8 cellular contexts compared by ENCODE assay signal in the genomic region with DNA sequence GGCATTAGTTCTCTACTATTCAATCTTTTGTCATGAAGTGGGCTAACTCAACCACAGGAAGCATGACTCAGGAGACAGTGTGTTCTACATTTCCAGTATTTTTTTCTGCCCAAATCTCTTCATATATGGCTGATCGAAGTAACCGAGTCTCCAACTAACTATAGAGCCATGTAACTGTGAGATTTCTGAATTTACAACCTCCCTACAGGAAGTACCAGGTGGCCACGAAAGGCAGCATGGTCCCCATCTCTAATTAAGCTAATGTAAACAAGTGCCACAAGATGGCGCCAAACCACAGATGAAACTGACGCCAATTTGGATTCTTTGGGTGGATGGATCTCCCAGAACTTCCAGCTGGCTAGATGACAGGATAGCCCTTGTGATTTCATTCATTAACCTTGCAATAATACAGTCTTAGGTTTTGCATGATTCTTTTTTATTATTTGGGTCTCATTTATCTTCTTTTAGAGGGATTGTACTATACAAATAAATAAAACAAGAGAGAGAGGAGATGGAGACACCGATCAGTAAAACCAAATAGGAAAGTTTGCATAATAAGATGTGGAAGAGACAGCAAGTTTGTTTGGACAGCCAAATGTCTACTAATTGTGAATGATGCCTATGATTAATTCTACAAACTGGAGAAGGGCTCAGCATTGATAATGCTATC. TPM values are rescaled to one million over a fixed set of nuclear protein-coding genes. Genes with fewer than 3 reads are reported as not detected.
DNase-seq lines count a peak whose midpoint lies in the region; ATAC-seq and TF ChIP-seq lines count a peak whose summit lies in the region.

No MANE protein-coding gene starts in this region.

- peak; percentile 87 for ATAC-seq in HG02610 (IDR thresholded peaks at IDR 0.05; ENCODE audit: unreplicated experiment)
- ATAC-seq in T-helper 17 cell = peak; percentile 89

- no peaks in the 10 kb centered on the region for H3K36me3 ChIP-seq in ascending aorta
- H3K36me3 ChIP-seq in spleen = no peaks in the 10 kb centered on the region

- TF ChIP-seq POLR2A in NB4 (IDR thresholded peaks at IDR 0.05; ENCODE audit: extremely low read depth, insufficient read length) = no peak
- TF ChIP-seq POLR2A in spleen (IDR thresholded peaks at IDR 0.05) = no peak

- peaks cover 6% of the 10 kb centered on the region for H3K4me1 Mint-ChIP-seq in T-helper 17 cell

- peak; percentile 52 for DNase-seq in NCI-H2029 (lab: John Stamatoyannopoulos, UW)
- DNase-seq in NCI-H2029 treated with DMSO at 0.1 percent for 48 hours (lab: John Stamatoyannopoulos, UW) = no peak
- DNase-seq in NB4 (ENCODE audit: low read depth) = peak; percentile 83
- peak; percentile 29 to 51 (median 30) for DNase-seq in T-helper 17 cell
- DNase-seq in ascending aorta (ENCODE audit: low spot score in 2 of 2) = peak in 1 of 2 donors; percentile 70
- DNase-seq in hypothalamus (lab: John Stamatoyannopoulos, UW) = peak in 32 of 51 donors; percentile 2 to 56 (median 14)
- peak; percentile 72 for DNase-seq in spleen

- WGBS in spleen, 5 donors = 17 to 20% (median 18%) methylated on average over 6 of the region's 6 CpGs

- H3K27me3 Mint-ChIP-seq in T-helper 17 cell = peaks cover 5% of the 10 kb centered on the region

- intact Hi-C loops in ascending aorta (cut with DNase I) (loop anchor here (2.0 kb wide), 1 partner anchor 150 kb away; no protein-coding TSS in a partner anchor), spleen (cut with DNase I; ENCODE audit: low total_unique reads) (loop anchor here (5.0 kb wide), 1 partner anchor 151 kb away; no protein-coding TSS in a partner anchor)

- H3K4me3 Mint-ChIP-seq in T-helper 17 cell = no peak overlapping the region

- H3K36me3 Mint-ChIP-seq in T-helper 17 cell (ENCODE audit: low read depth) = no peaks in the 10 kb centered on the region

- H3K4me3 ChIP-seq in NB4 (ENCODE audit: low read depth, low read length) (no peak overlapping the region), ascending aorta (no peak overlapping the region), spleen (no peak overlapping the region)

- H3K4me1 ChIP-seq in ascending aorta = no peaks in the 10 kb centered on the region
- peaks cover 0 to 14% (median 9%) of the 10 kb centered on the region in 6 donors for H3K4me1 ChIP-seq in spleen

- H3K9me3 ChIP-seq in T-helper 17 cell (ENCODE audit: control insufficient read depth, low read length, poor library complexity, severe bottlenecking) (no peaks in the 10 kb centered on the region), ascending aorta (no peaks in the 10 kb centered on the region), spleen (no peaks in the 10 kb centered on the region)

- TF ChIP-seq CTCF in NB4 (IDR thresholded peaks at IDR 0.05; ENCODE audit: low read depth, low read length) = peak; percentile 73
- peak; percentile 38 to 64 (median 51) for TF ChIP-seq CTCF in ascending aorta (IDR thresholded peaks at IDR 0.05)
- TF ChIP-seq CTCF in spleen (IDR thresholded peaks at IDR 0.05 in 8 of 11, conservative IDR thresholded peaks at IDR 0.05 in 3 of 11) = peak; percentile 33 to 83 (median 77)

- peak overlapping the region; percentile 57 for H3K27ac Mint-ChIP-seq in T-helper 17 cell

- H3K27me3 ChIP-seq in ascending aorta (no peaks in the 10 kb centered on the region), spleen (replicated peaks in 1 of 7) (no peaks in the 10 kb centered on the region)

- no peak overlapping the region for H3K27ac ChIP-seq in ascending aorta
- H3K27ac ChIP-seq in spleen = peak overlapping the region in 4 of 8 donors; percentile 22 to 72 (median 54)

RNA-seq across cellular contexts. Expression of gene ARHGAP15, which starts 18.3 kb away (rescaled TPM):
- total RNA-seq in T-helper 17 cell (100 to 1,000 TPM; 277 to 309 TPM), ascending aorta (1.4 TPM), spleen (100 to 1,000 TPM in 6 of 7 donors, 10 to 100 TPM in 1; 99.0 to 219 (median 142) TPM)
- 10 to 100 TPM; 55.8 to 76.6 (median 60.9) TPM for polyA plus RNA-seq in spleen

Comparison
In these comparisons a context has a peak if more than half of its experiments do, and no peak if none do; other contexts are left out.
1. RNA of gene ARHGAP15, which starts 18.3 kb away (total RNA-seq): 277 to 309 TPM in T-helper 17 cell and 99.0 to 219 TPM in spleen; 1.4 TPM in ascending aorta (single experiment); every median in the first group is over 10 times any median in the second.
2. Peak in every context shown above with its lines, with median percentiles within 50 percentile points of each other: CTCF ChIP-seq.